ENCODE assay signal across 8 cellular contexts in genomic region chr19:49638360-49638759, GRCh38. TPM values are rescaled to one million over a fixed set of nuclear protein-coding genes. Genes with fewer than 3 reads are reported as not detected.
DNase-seq lines count a peak whose midpoint lies in the region; ATAC-seq and TF ChIP-seq lines count a peak whose summit lies in the region.

No MANE protein-coding gene starts in this region.

- H4K20me1 ChIP-seq in PC-9 (ENCODE audit: insufficient read depth) (peaks cover under 1% of the 10 kb centered on the region; the same call in 1 of the 2 replicates), neural progenitor cell (ENCODE audit: low read depth) (peaks cover 6% of the 10 kb centered on the region)

- CTCF ChIA-PET in PC-9 (lab: Charles Lee) = interaction anchor here (0.6 kb wide), 1 partner anchor 58 kb away, joined by 6 read pairs; the partner anchor contains the start of gene NOSIP

- peak overlapping the region; percentile 71 for H3K4me2 ChIP-seq in PC-9
- peak overlapping the region; percentile 87 for H3K4me2 ChIP-seq in neural progenitor cell

- BruUV-seq in PC-9 (replicated peaks; lab: Mats Ljungman, UMichigan) = no TSS peak

- DNase-seq in PC-9 (no peak), endodermal cell (peak; percentile 72), neural progenitor cell (ENCODE audit: low spot score) (peak; percentile 69), germinal center (ENCODE audit: low spot score) (no peak), hippocampal formation (lab: John Stamatoyannopoulos, UW) (no peak)

- peak overlapping the region; percentile 51 for H3K27ac ChIP-seq in C4-2B
- 0 out of 2 replicates have a peak overlapping the region, but pooled peaks have one; percentile 8 for H3K27ac ChIP-seq in PC-9
- no peak overlapping the region for H3K27ac ChIP-seq in endodermal cell (ENCODE audit: low read depth, low read length)
- no peak overlapping the region for H3K27ac ChIP-seq in neural progenitor cell

- peaks cover 33% of the 10 kb centered on the region for H3K4me1 Mint-ChIP-seq in endodermal cell
- H3K4me1 Mint-ChIP-seq in neural progenitor cell = peaks cover 60% of the 10 kb centered on the region

- intact Hi-C loops in PC-9 (cut with micrococcal nuclease; ENCODE audit: unreplicated experiment) = no loop called here

- H3K9me2 ChIP-seq in PC-9 (ENCODE audit: insufficient read depth) = no peaks in the 10 kb centered on the region

- H3K4me3 ChIP-seq in PC-9 = peak overlapping the region; percentile 24; the same call in 1 of the 2 replicates
- no peak overlapping the region for H3K4me3 ChIP-seq in endodermal cell (ENCODE audit: low read length)
- peak overlapping the region; percentile 20 for H3K4me3 ChIP-seq in neural progenitor cell

- TF ChIP-seq CTCF in C4-2B (conservative IDR thresholded peaks at IDR 0.05) = no peak
- TF ChIP-seq CTCF in PC-9 (conservative IDR thresholded peaks at IDR 0.05) = no peak
- TF ChIP-seq CTCF in endodermal cell (conservative IDR thresholded peaks at IDR 0.05) = no peak
- no peak for TF ChIP-seq CTCF in neural progenitor cell (IDR thresholded peaks at IDR 0.05)

- H3K27ac Mint-ChIP-seq in endodermal cell (peak overlapping the region; percentile 81), neural progenitor cell (peak overlapping the region; percentile 87)

- H3F3A ChIP-seq in PC-9 (ENCODE audit: insufficient read depth, low read depth) (peaks cover 22% of the 10 kb centered on the region), neural progenitor cell (ENCODE audit: low read depth) (peaks cover 44% of the 10 kb centered on the region)

- peak overlapping the region; percentile 99 for H3K4me3 Mint-ChIP-seq in endodermal cell
- peak overlapping the region; percentile 82 for H3K4me3 Mint-ChIP-seq in neural progenitor cell

- WGBS in endodermal cell (ENCODE audit: insufficient coverage in 1 of 2, insufficient read length in 1 of 2), 2 experiments = 17 to 27% methylated on average over 2 to 6 of the region's 6 CpGs

- H3K9me3 ChIP-seq in PC-9 (ENCODE audit: insufficient read depth, low read depth) = no peaks in the 10 kb centered on the region
- no peaks in the 10 kb centered on the region for H3K9me3 ChIP-seq in endodermal cell (ENCODE audit: control insufficient read depth, low read length)
- H3K9me3 ChIP-seq in neural progenitor cell (ENCODE audit: low read depth) = no peaks in the 10 kb centered on the region

- 0 out of 2 replicates have a peak overlapping the region, but pooled peaks have one; percentile 17 for H2AFZ ChIP-seq in PC-9
- no peak overlapping the region for H2AFZ ChIP-seq in neural progenitor cell (replicated peaks)

- no peaks in the 10 kb centered on the region for H3K36me3 ChIP-seq in PC-9 (ENCODE audit: low read depth)
- H3K36me3 ChIP-seq in endodermal cell (ENCODE audit: control insufficient read depth, insufficient read depth, low read length) = no peaks in the 10 kb centered on the region
- no peaks in the 10 kb centered on the region for H3K36me3 ChIP-seq in neural progenitor cell

- H3K27me3 Mint-ChIP-seq in endodermal cell (ENCODE audit: insufficient read depth) (peaks cover 18% of the 10 kb centered on the region), neural progenitor cell (ENCODE audit: insufficient read depth, low read depth) (peaks cover 12% of the 10 kb centered on the region)

- H3K79me2 ChIP-seq in PC-9 (ENCODE audit: low read depth) (peaks cover 18% of the 10 kb centered on the region), neural progenitor cell (ENCODE audit: low read depth) (peaks cover 13% of the 10 kb centered on the region)

- H3K9me3 Mint-ChIP-seq in endodermal cell (no peaks in the 10 kb centered on the region), neural progenitor cell (no peaks in the 10 kb centered on the region)

- POLR2A ChIA-PET in PC-9 (lab: Charles Lee; ENCODE audit: unreplicated experiment) = interaction anchor here (0.6 to 0.7 kb wide), 2 partner anchors 57 to 646 kb away, joined by 6 to 10 read pairs; partner anchors contain the start of gene PRRG2

- H3K36me3 Mint-ChIP-seq in endodermal cell (ENCODE audit: low read depth) = no peaks in the 10 kb centered on the region
- peaks cover 3% of the 10 kb centered on the region for H3K36me3 Mint-ChIP-seq in neural progenitor cell

- H3K4me1 ChIP-seq in PC-9 (replicated peaks; ENCODE audit: insufficient read depth) (peaks cover 28% of the 10 kb centered on the region), endodermal cell (ENCODE audit: control insufficient read depth, insufficient read depth, low read length) (peaks cover 4% of the 10 kb centered on the region), neural progenitor cell (peaks cover 45% of the 10 kb centered on the region)

- H3K27me3 ChIP-seq in PC-9 (ENCODE audit: insufficient read depth, low read depth) = no peaks in the 10 kb centered on the region
- H3K27me3 ChIP-seq in endodermal cell (ENCODE audit: control insufficient read depth, insufficient read depth, low read length, poor library complexity, severe bottlenecking) = no peaks in the 10 kb centered on the region
- H3K27me3 ChIP-seq in neural progenitor cell = peaks cover 11% of the 10 kb centered on the region

- H3K9ac ChIP-seq in endodermal cell (ENCODE audit: extremely low read depth, low read length, poor library complexity, severe bottlenecking) (peak overlapping the region; percentile 6), neural progenitor cell (no peak overlapping the region)

- no peak for ATAC-seq in GM21447 (IDR thresholded peaks at IDR 0.05; ENCODE audit: unreplicated experiment)
- no peak for ATAC-seq in GM21723 (IDR thresholded peaks at IDR 0.05; ENCODE audit: unreplicated experiment)

RNA-seq across cellular contexts. Expression of gene RRAS, which starts 1.6 kb away (rescaled TPM):
- 36.6 and 40.6 TPM in 2 replicates for total RNA-seq in PC-9 (2021)
- total RNA-seq in endodermal cell = 1 to 10 TPM; 5.8 to 7.3 TPM
- 18.7 TPM for polyA plus RNA-seq in endodermal cell (2013, experiment 1 of 2)
- 22.4 TPM for polyA plus RNA-seq in endodermal cell (2013, experiment 2 of 2)
- 9.6 and 15.2 TPM in 2 replicates for total RNA-seq in neural progenitor cell (ENCODE audit: low replicate concordance)

RNA-seq across cellular contexts. Expression of gene SCAF1, which starts 3.6 kb away (rescaled TPM):
- total RNA-seq in PC-9 (2021) = 86.9 and 91.3 TPM in 2 replicates
- 10 to 100 TPM; 84.8 to 94.5 TPM for total RNA-seq in endodermal cell
- 44.7 TPM for polyA plus RNA-seq in endodermal cell (2013, experiment 1 of 2)
- polyA plus RNA-seq in endodermal cell (2013, experiment 2 of 2) = 40.4 TPM
- 8.7 and 27.5 TPM in 2 replicates for total RNA-seq in neural progenitor cell (ENCODE audit: low replicate concordance)

RNA-seq across cellular contexts. Expression of gene IRF3, which starts 27.3 kb away (rescaled TPM):
- total RNA-seq in PC-9 (2021) (181 and 220 TPM in 2 replicates), endodermal cell (100 to 1,000 TPM; 127 to 128 TPM), neural progenitor cell (ENCODE audit: low replicate concordance) (29.5 and 65.1 TPM in 2 replicates)
- 58.7 TPM for polyA plus RNA-seq in endodermal cell (2013, experiment 1 of 2)
- 66.6 TPM for polyA plus RNA-seq in endodermal cell (2013, experiment 2 of 2)

RNA-seq across cellular contexts. Expression of gene BCL2L12, which starts 27.4 kb away (rescaled TPM):
- total RNA-seq in PC-9 (2021) (80.3 and 84.8 TPM in 2 replicates), endodermal cell (100 to 1,000 TPM in 1 of 2 donors, 10 to 100 TPM in 1; 91.8 to 101 TPM), neural progenitor cell (ENCODE audit: low replicate concordance) (6.1 and 41.8 TPM in 2 replicates)
- polyA plus RNA-seq in endodermal cell (2013, experiment 1 of 2) = 81.0 TPM
- 68.6 TPM for polyA plus RNA-seq in endodermal cell (2013, experiment 2 of 2)

RNA-seq across cellular contexts. Expression of gene PRMT1, which starts 38.7 kb away (rescaled TPM):
- total RNA-seq in PC-9 (2021) = 228 and 261 TPM in 2 replicates
- 100 to 1,000 TPM; 343 to 362 TPM for total RNA-seq in endodermal cell
- polyA plus RNA-seq in endodermal cell (2013, experiment 1 of 2) = 417 TPM
- 408 TPM for polyA plus RNA-seq in endodermal cell (2013, experiment 2 of 2)
- 480 and 755 TPM in 2 replicates for total RNA-seq in neural progenitor cell (ENCODE audit: low replicate concordance)

Comparison
In these comparisons a context has a peak if more than half of its experiments do, and no peak if none do; other contexts are left out.
1. H3K27ac ChIP-seq: peak in C4-2B (single experiment) and PC-9 (single experiment); none in endodermal cell (single experiment) and neural progenitor cell (single experiment).
2. DNase-seq: peak in endodermal cell (single experiment) and neural progenitor cell (single experiment); none in PC-9 (0 of 2), germinal center (single experiment) and hippocampal formation (0 of 2).